ENCODE assay signal across 8 cellular contexts in the genomic region with DNA sequence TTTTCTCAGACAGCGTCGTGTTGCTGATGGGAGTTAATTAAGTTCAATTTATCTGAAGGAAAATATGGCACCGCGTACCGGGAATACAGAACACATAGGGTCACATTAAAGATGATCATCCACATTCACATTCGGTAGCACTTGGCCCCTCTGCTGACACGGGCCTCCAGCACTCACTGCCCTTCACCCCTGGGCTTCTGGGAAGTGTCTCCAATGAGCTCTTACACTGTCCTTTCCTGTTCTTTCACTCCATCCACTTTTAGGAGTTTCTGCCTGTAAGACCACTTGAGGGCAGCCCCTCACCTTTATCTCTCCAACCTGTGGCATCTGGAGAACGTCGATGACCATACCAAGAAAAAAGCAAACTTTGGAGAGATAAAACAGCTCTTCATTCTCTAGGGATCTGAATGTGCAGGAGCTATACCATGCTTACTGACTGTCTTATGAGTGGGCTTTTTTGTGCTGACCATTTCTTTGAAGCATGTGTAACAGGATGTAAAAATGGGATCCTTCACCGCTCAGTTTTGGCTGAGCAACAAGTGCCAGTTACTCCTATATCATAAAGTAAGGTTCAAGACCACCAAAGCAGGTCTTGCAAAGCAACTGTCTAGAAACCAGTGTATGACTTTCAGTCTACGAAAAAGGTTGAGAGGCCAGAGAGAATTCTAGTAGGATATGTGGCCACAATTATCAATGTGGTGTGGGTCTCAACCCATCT. TPM values are rescaled to one million over a fixed set of nuclear protein-coding genes. Genes with fewer than 3 reads are reported as not detected.
DNase-seq lines count a peak whose midpoint lies in the region; ATAC-seq and TF ChIP-seq lines count a peak whose summit lies in the region.

No MANE protein-coding gene starts in this region.

- in situ Hi-C loops in G401 (cut with HindIII; ENCODE audit: low sequenced_read_pairs), result no loop called here

- H3K27me3 ChIP-seq in mucosa of rectum (ENCODE audit: control insufficient read depth in 2 of 2, insufficient read depth in 2 of 2, low read length in 2 of 2), result no peaks in the 10 kb centered on the region

- no peaks in the 10 kb centered on the region for H3K9me3 ChIP-seq in mucosa of rectum (ENCODE audit: control insufficient read depth in 2 of 2, low read length in 2 of 2)

- peak overlapping the region; percentile 86 to 90 for H3K9ac ChIP-seq in mucosa of rectum (ENCODE audit: low read depth in 1 of 2, low read length in 2 of 2)

- H3K27ac ChIP-seq in mucosa of rectum (ENCODE audit: low read depth in 2 of 2, low read length in 2 of 2), result peak overlapping the region; percentile 82 to 90

- no peak for TF ChIP-seq CTCF in cardiac fibroblast (IDR thresholded peaks at IDR 0.05; ENCODE audit: low read depth, low read length)

- H3K4me3 ChIP-seq in cardiac fibroblast (replicated peaks in 1 of 2; ENCODE audit: low read depth in 2 of 2, low read length in 2 of 2) (peak overlapping the region; percentile 82 to 90), mucosa of rectum (ENCODE audit: low read length in 2 of 2) (peak overlapping the region; percentile 73 to 96)

- H3K36me3 ChIP-seq in mucosa of rectum (ENCODE audit: control insufficient read depth in 2 of 2, insufficient read depth in 2 of 2, low read length in 2 of 2), result no peaks in the 10 kb centered on the region

- ATAC-seq in GM21367 (IDR thresholded peaks at IDR 0.05; ENCODE audit: unreplicated experiment) (no peak), HG03139 (IDR thresholded peaks at IDR 0.05; ENCODE audit: unreplicated experiment) (no peak), HG03469 (IDR thresholded peaks at IDR 0.05; ENCODE audit: unreplicated experiment) (no peak)

- peak; percentile 47 for DNase-seq in G401 (ENCODE audit: low spot score)
- DNase-seq in NCI-H345 treated with DMSO at 0.1 percent for 48 hours (lab: John Stamatoyannopoulos, UW; ENCODE audit: unreplicated experiment), result peak; percentile 7
- peak in 1 of 2 donors; percentile 2 for DNase-seq in cardiac fibroblast (ENCODE audit: low read depth in 2 of 2)
- DNase-seq in NOMO-1 treated with DMSO at 0.1 percent for 48 hours (lab: John Stamatoyannopoulos, UW; ENCODE audit: unreplicated experiment), result no peak

- H3K4me1 ChIP-seq in mucosa of rectum (ENCODE audit: control insufficient read depth in 2 of 2, insufficient read depth in 2 of 2, low read length in 2 of 2), result peaks cover 8 to 18% of the 10 kb centered on the region in 2 donors

RNA-seq across cellular contexts. Expression of a gene that starts 1.1 kb away (rescaled TPM):
- total RNA-seq in G401 (2014; rRNA removed; shearing (Covaris generic)), result 28.2 and 111 TPM in 2 replicates

RNA-seq across cellular contexts. Expression of a gene that starts 32.1 kb away (rescaled TPM):
- total RNA-seq in G401 (2014; rRNA removed; shearing (Covaris generic)), result 0.25 TPM in 1 of 2 replicates, not detected in the other
